In the genomic region with DNA sequence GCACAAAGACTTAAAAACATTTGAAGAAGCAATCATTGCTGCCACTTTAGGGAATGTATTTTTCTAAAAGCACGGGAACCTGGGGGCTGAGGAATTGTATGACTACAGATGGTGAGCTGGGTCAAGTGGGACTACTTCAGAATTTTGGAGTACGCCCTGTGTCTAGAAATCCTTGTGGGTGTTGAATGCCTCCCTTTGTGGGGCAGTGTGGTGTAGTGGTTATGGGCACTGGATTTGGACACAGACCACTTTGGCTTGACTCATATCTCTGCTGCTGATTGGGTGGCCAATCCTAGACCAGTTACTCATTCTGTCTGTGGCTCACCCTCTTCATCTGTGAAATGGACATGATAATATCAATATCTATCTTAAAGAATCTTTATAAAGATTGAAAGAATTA, we compare ENCODE assay signal across 22 cellular contexts.
"Had no signal": no experiment of that assay in that cellular context is flagged by ENCODE, and none has a peak within 500 bp of the region (broad histone marks: within the 10 kb centered on the region; RNA-seq: fewer than 3 reads in every experiment).

No MANE protein-coding gene starts in this region.

- H3K4me1 Mint-ChIP-seq: nephron progenitor cell had no signal

- H3K27me3 ChIP-seq: colonic mucosa, right lobe of liver, spleen, testis, upper lobe of right lung had no signal

- FAIRE-seq: frontal cortex had no signal

- H3K36me3 Mint-ChIP-seq: stimulated activated naive B cell treated with anti-CD40 and anti-IgM and Interleukin-4, amounts not matched to agents 10 μg/mL and 1 μg/mL and 100 μg/mL, for 72 hours had no signal

- H3K4me3 Mint-ChIP-seq: endodermal cell; nephron progenitor cell; stimulated activated naive B cell treated with anti-CD40 and anti-IgM and Interleukin-4, amounts not matched to agents 10 μg/mL and 1 μg/mL and 100 μg/mL, for 72 hours; stimulated activated naive CD8-positive, alpha-beta T cell treated with anti-CD3 and anti-CD28 coated beads, Interleukin-15, amount 100 ng/mL, for 72 hours had no signal

- H3K27ac ChIP-seq: colonic mucosa, heart left ventricle, psoas muscle, right lobe of liver, spleen, testis, tibial nerve, upper lobe of right lung had no signal

- H3K4me3 ChIP-seq: colonic mucosa, heart left ventricle, mucosa of descending colon, psoas muscle, right lobe of liver, spleen, testis, tibial nerve, upper lobe of right lung had no signal

- DNase-seq: colonic mucosa; dermis blood vessel endothelial cell; endodermal cell; heart left ventricle; hippocampal formation; kidney glomerular epithelial cell; mucosa of descending colon; nephron progenitor cell; psoas muscle; retina; right lobe of liver; spleen; stimulated activated CD4-positive, alpha-beta T cell treated with anti-CD3 and anti-CD28 coated beads, Interleukin-15, amount 100 ng/mL, for 24 hours; stimulated activated CD4-positive, alpha-beta T cell treated with anti-CD3 and anti-CD28 coated beads, Interleukin-1b, Interleukin-23, amount 100 ng/mL, for 48 hours; stimulated activated CD4-positive, alpha-beta T cell treated with anti-CD3 and anti-CD28 coated beads, Interleukin-4, amount 100 ng/mL, for 24 hours; stimulated activated naive B cell treated with anti-CD40 and anti-IgM and Interleukin-4, amounts not matched to agents 10 μg/mL and 1 μg/mL and 100 μg/mL, for 72 hours; stimulated activated naive CD8-positive, alpha-beta T cell treated with anti-CD3 and anti-CD28 coated beads, Interleukin-15, amount 100 ng/mL, for 72 hours; testis; upper lobe of right lung had no signal

- ATAC-seq: esophagus mucosa; heart left ventricle; mucosa of descending colon; psoas muscle; right lobe of liver; stimulated activated naive B cell treated with anti-CD40 and anti-IgM and Interleukin-4, amounts not matched to agents 10 μg/mL and 1 μg/mL and 100 μg/mL, for 72 hours; stimulated activated naive CD8-positive, alpha-beta T cell treated with anti-CD3 and anti-CD28 coated beads, Interleukin-15, amount 100 ng/mL, for 72 hours; upper lobe of right lung had no signal

- H3K27ac Mint-ChIP-seq: endodermal cell; nephron progenitor cell; stimulated activated naive B cell treated with anti-CD40 and anti-IgM and Interleukin-4, amounts not matched to agents 10 μg/mL and 1 μg/mL and 100 μg/mL, for 72 hours had no signal

- H3K4me1 ChIP-seq: colonic mucosa, psoas muscle, right lobe of liver, testis, tibial nerve, upper lobe of right lung had no signal

- H3K36me3 ChIP-seq: colonic mucosa, heart left ventricle, right lobe of liver, spleen, tibial nerve, upper lobe of right lung had no signal

- H3K27me3 Mint-ChIP-seq: stimulated activated naive B cell treated with anti-CD40 and anti-IgM and Interleukin-4, amounts not matched to agents 10 μg/mL and 1 μg/mL and 100 μg/mL, for 72 hours; stimulated activated naive CD8-positive, alpha-beta T cell treated with anti-CD3 and anti-CD28 coated beads, Interleukin-15, amount 100 ng/mL, for 72 hours had no signal

- H3K9me3 Mint-ChIP-seq: stimulated activated naive B cell treated with anti-CD40 and anti-IgM and Interleukin-4, amounts not matched to agents 10 μg/mL and 1 μg/mL and 100 μg/mL, for 72 hours; stimulated activated naive CD8-positive, alpha-beta T cell treated with anti-CD3 and anti-CD28 coated beads, Interleukin-15, amount 100 ng/mL, for 72 hours had no signal

- H3K9me3 ChIP-seq: colonic mucosa, mucosa of descending colon, psoas muscle, right lobe of liver, testis, tibial nerve, upper lobe of right lung had no signal
